In the genomic region with DNA sequence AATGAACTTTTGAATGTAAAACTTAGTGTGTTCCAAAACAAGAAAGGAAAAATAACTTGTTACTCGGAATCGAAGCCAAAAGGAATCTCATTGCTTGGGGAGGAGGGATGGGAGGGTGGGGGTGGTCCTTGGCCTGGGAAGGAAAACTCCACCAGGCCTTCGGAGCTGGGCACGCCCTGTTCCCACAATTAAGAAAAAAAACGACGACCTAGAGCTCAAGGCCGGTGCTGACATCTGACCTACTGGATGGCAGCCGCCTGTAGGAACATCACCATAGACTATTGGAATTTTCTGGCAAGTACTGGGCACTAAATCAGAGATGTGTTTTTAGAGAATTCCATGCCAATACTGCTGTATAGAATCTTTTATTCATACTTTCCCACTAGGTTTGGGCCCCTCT, we compare ENCODE assay signal across 8 cellular contexts. TPM values are rescaled to one million over a fixed set of nuclear protein-coding genes. Genes with fewer than 3 reads are reported as not detected.
DNase-seq lines count a peak whose midpoint lies in the region; TF ChIP-seq lines count a peak whose summit lies in the region.

No MANE protein-coding gene starts in this region.

- no peak for DNase-seq in T-helper 1 cell
- DNase-seq in glomerular visceral epithelial cell (ENCODE audit: extremely low spot score) = peak; percentile 49
- DNase-seq in renal cortical epithelial cell (ENCODE audit: low read depth) = peak; percentile 18
- DNase-seq in stimulated activated CD4-positive, alpha-beta T cell treated with anti-CD3 and anti-CD28 coated beads, Interleukin-4, amount 100 ng/mL, for 24 hours = no peak
- DNase-seq in hypothalamus (lab: John Stamatoyannopoulos, UW) = no peak
- no peak for DNase-seq in activated CD4-positive, alpha-beta T cell treated with anti-CD3 and anti-CD28 coated beads for 4 hours

- TF ChIP-seq CTCF in WI38 (IDR thresholded peaks at IDR 0.05; ENCODE audit: low read depth, low read length) = no peak

- H3K4me3 Mint-ChIP-seq in T-helper 1 cell treated with Interleukin-12 subunit alpha and Interleukin-12 subunit beta and Interleukin-4 antibody, amounts not matched to agents 30 μg/mL and 1 μg/mL, for 36 hours = peak overlapping the region; percentile 86

- peaks cover 47% of the 10 kb centered on the region for H3K4me1 Mint-ChIP-seq in T-helper 1 cell treated with Interleukin-12 subunit alpha and Interleukin-12 subunit beta and Interleukin-4 antibody, amounts not matched to agents 30 μg/mL and 1 μg/mL, for 36 hours (ENCODE audit: low read depth)

- H3K27ac Mint-ChIP-seq in T-helper 1 cell treated with Interleukin-12 subunit alpha and Interleukin-12 subunit beta and Interleukin-4 antibody, amounts not matched to agents 30 μg/mL and 1 μg/mL, for 36 hours = peak overlapping the region; percentile 79

- no peaks in the 10 kb centered on the region for H3K9me3 Mint-ChIP-seq in T-helper 1 cell treated with Interleukin-12 subunit alpha and Interleukin-12 subunit beta and Interleukin-4 antibody, amounts not matched to agents 30 μg/mL and 1 μg/mL, for 36 hours

- H3K27me3 Mint-ChIP-seq in T-helper 1 cell treated with Interleukin-12 subunit alpha and Interleukin-12 subunit beta and Interleukin-4 antibody, amounts not matched to agents 30 μg/mL and 1 μg/mL, for 36 hours (ENCODE audit: low read depth) = no peaks in the 10 kb centered on the region

- peaks cover 13% of the 10 kb centered on the region for H3K36me3 Mint-ChIP-seq in T-helper 1 cell treated with Interleukin-12 subunit alpha and Interleukin-12 subunit beta and Interleukin-4 antibody, amounts not matched to agents 30 μg/mL and 1 μg/mL, for 36 hours (ENCODE audit: low read depth)

- H3K4me3 ChIP-seq in WI38 (ENCODE audit: low read depth, low read length) = peak overlapping the region; percentile 73

RNA-seq across cellular contexts. Expression of gene NADK, which starts 0.8 kb away (rescaled TPM):
- 34.9 and 48.4 TPM in 2 replicates for total RNA-seq in renal cortical epithelial cell

RNA-seq across cellular contexts. Expression of gene CDK11A, which starts 53.4 kb away (rescaled TPM):
- 3.6 and 15.1 TPM in 2 replicates for total RNA-seq in renal cortical epithelial cell

Comparison
In these comparisons a context has a peak if more than half of its experiments do, and no peak if none do; other contexts are left out.
1. DNase-seq: peak in glomerular visceral epithelial cell (single experiment) and renal cortical epithelial cell (single experiment); none in T-helper 1 cell (0 of 5), stimulated activated CD4-positive, alpha-beta T cell treated with anti-CD3 and anti-CD28 coated beads, Interleukin-4, amount 100 ng/mL, for 24 hours (single experiment), hypothalamus (0 of 51) and activated CD4-positive, alpha-beta T cell treated with anti-CD3 and anti-CD28 coated beads for 4 hours (0 of 2).